In genomic region chr6:158050955-158051354, GRCh38 we compare ENCODE assay signal across 21 cellular contexts.
DNase-seq lines count a peak whose midpoint lies in the region; ATAC-seq, FAIRE-seq and TF ChIP-seq lines count a peak whose summit lies in the region.
"Had no signal": no experiment of that assay in that cellular context is flagged by ENCODE, and none has a peak within 500 bp of the region (broad histone marks: within the 10 kb centered on the region; RNA-seq: fewer than 3 reads in every experiment).

No MANE protein-coding gene starts in this region.

- no peaks in the 10 kb centered on the region for H4K20me1 ChIP-seq in keratinocyte (ENCODE audit: control insufficient read depth, extremely low read depth, insufficient read depth, low read length)

- no peak overlapping the region for H2AFZ ChIP-seq in keratinocyte (ENCODE audit: control insufficient read depth, low read length)
- H2AFZ ChIP-seq: hepatocyte, PC-9 had no signal

- H3K9ac ChIP-seq in keratinocyte (ENCODE audit: control insufficient read depth, extremely low read depth, insufficient read depth, low read length) = no peak overlapping the region
- H3K9ac ChIP-seq: BLaER1 treated with 17β-estradiol and CSF1 and Interleukin-3, amounts not matched to agents 10 nM and 100 nM had no signal

- H3K4me3 Mint-ChIP-seq in WTC11 = no peak overlapping the region
- H3K4me3 Mint-ChIP-seq: activated CD8-positive, alpha-beta T cell treated with anti-CD3 and anti-CD28 coated beads, Interleukin-2, amount 10 ng/mL, durations not matched to agents 7 days and 5 days had no signal

- DNase-seq in AG09309 (ENCODE audit: low read depth) (peak; percentile 72), GM03348 (ENCODE audit: low spot score) (peak; percentile 78), WTC11 (ENCODE audit: low spot score) (no peak), keratinocyte (ENCODE audit: low read depth, low spot score) (no peak), NCI-H226 (no peak), left colon (no peak), HEK293T (ENCODE audit: extremely low spot score) (no peak)
- DNase-seq in stimulated activated CD4-positive, alpha-beta T cell treated with anti-CD3 and anti-CD28 coated beads, Interleukin-2, amount 100 ng/mL, for 24 hours = no peak
- DNase-seq: activated CD8-positive, alpha-beta T cell treated with anti-CD3 and anti-CD28 coated beads, Interleukin-2, amount 10 ng/mL, durations not matched to agents 7 days and 5 days; DMS153; NCI-H1694; NCI-H526 treated with DMSO at 0.1 percent for 48 hours; PC-9; SW 1271 had no signal

- peaks cover 13% of the 10 kb centered on the region for H3K4me1 ChIP-seq in keratinocyte (ENCODE audit: control insufficient read depth, extremely low read depth, insufficient read depth, low read length)

- intact Hi-C loops in left colon (cut with DNase I, micrococcal nuclease) = no loop called here

- CTCF ChIA-PET in WTC11 (lab: Charles Lee) (no interaction called here), HEK293T (lab: Yijun Ruan, JAX) (no interaction called here)

- no peaks in the 10 kb centered on the region for H3K36me3 ChIP-seq in keratinocyte (ENCODE audit: control insufficient read depth in 2 of 2, extremely low read depth in 1 of 2, insufficient read depth in 2 of 2, low read length in 2 of 2)
- H3K36me3 ChIP-seq: thoracic aorta had no signal

- ATAC-seq in WTC11 = no peak
- no peak for ATAC-seq in left colon
- ATAC-seq: activated CD8-positive, alpha-beta T cell treated with anti-CD3 and anti-CD28 coated beads, Interleukin-2, amount 10 ng/mL, durations not matched to agents 7 days and 5 days; sciatic nerve had no signal

- TF ChIP-seq CTCF in AG09309 (IDR thresholded peaks at IDR 0.05; ENCODE audit: control insufficient read depth, insufficient read depth, low read depth, low read length, missing control alignments) (no peak), WTC11 (IDR thresholded peaks at IDR 0.05) (no peak), keratinocyte (optimal IDR thresholded peaks at IDR 0.05 in 1 of 3, IDR thresholded peaks at IDR 0.05 in 1 of 3, conservative IDR thresholded peaks at IDR 0.05 in 1 of 3; ENCODE audit: extremely low read depth in 1 of 3, insufficient read depth in 2 of 3, low read length in 3 of 3) (no peak)

- no peak overlapping the region for H3K4me2 ChIP-seq in keratinocyte (ENCODE audit: control insufficient read depth, extremely low read depth, insufficient read depth, low read depth, low read length)
- H3K4me2 ChIP-seq: hepatocyte, PC-9 had no signal

- POLR2A ChIA-PET in WTC11 (lab: Charles Lee) = no interaction called here
- POLR2A ChIA-PET in HEK293T (lab: Yijun Ruan, JAX) = no interaction called here

- no peaks in the 10 kb centered on the region for H3K9me1 ChIP-seq in keratinocyte (ENCODE audit: control insufficient read depth, extremely low read depth, insufficient read depth, low read length)

- no peaks in the 10 kb centered on the region for H3K79me2 ChIP-seq in keratinocyte (ENCODE audit: control insufficient read depth, insufficient read depth, low read length)
- H3K79me2 ChIP-seq: hepatocyte had no signal

- H3K27ac ChIP-seq in keratinocyte (ENCODE audit: control insufficient read depth, insufficient read depth, low read length) = no peak overlapping the region
- H3K27ac ChIP-seq: BLaER1 treated with 17β-estradiol and CSF1 and Interleukin-3, amounts not matched to agents 10 nM and 100 nM; coronary artery; hepatocyte; PC-9; thoracic aorta; VCaP had no signal

- dilution Hi-C loops in keratinocyte (cut with MboI; ENCODE audit: extremely low pct_ligation_motif_present, low sequenced_read_pairs) = no loop called here

- H3K27me3 ChIP-seq in keratinocyte (ENCODE audit: control insufficient read depth, extremely low read depth, insufficient read depth, low read length) = no peaks in the 10 kb centered on the region
- H3K27me3 ChIP-seq: hepatocyte had no signal

- H3K27me3 Mint-ChIP-seq in WTC11 (ENCODE audit: low read depth) = no peaks in the 10 kb centered on the region

- 0 out of 2 replicates have a peak overlapping the region, but pooled peaks have one; percentile 43 for H3K27ac Mint-ChIP-seq in WTC11
- H3K27ac Mint-ChIP-seq: activated CD8-positive, alpha-beta T cell treated with anti-CD3 and anti-CD28 coated beads, Interleukin-2, amount 10 ng/mL, durations not matched to agents 7 days and 5 days had no signal

- no peaks in the 10 kb centered on the region for H3K9me3 Mint-ChIP-seq in WTC11

- no peak overlapping the region for H3K4me3 ChIP-seq in AG09309 (ENCODE audit: control insufficient read depth, low read depth, low read length)
- no peak overlapping the region for H3K4me3 ChIP-seq in keratinocyte (ENCODE audit: control insufficient read depth in 2 of 3, extremely low read depth in 1 of 3, insufficient read depth in 2 of 3, low read depth in 1 of 3, low read length in 3 of 3)
- H3K4me3 ChIP-seq: BLaER1 treated with 17β-estradiol and CSF1 and Interleukin-3, amounts not matched to agents 10 nM and 100 nM; coronary artery; hepatocyte; PC-9; thoracic aorta had no signal

- peaks cover 8% of the 10 kb centered on the region for H3K4me1 Mint-ChIP-seq in WTC11

- peak; percentile 64 for FAIRE-seq in keratinocyte (lab: Jason Lieb, UNC)
- FAIRE-seq: GM19239 had no signal

- H3K9me3 ChIP-seq in keratinocyte (ENCODE audit: control insufficient read depth, low read depth, low read length) = peaks cover 8% of the 10 kb centered on the region
- H3K9me3 ChIP-seq: BLaER1 treated with 17β-estradiol and CSF1 and Interleukin-3, amounts not matched to agents 10 nM and 100 nM; thoracic aorta had no signal

- H3K36me3 Mint-ChIP-seq in WTC11 = no peaks in the 10 kb centered on the region; the same call in 1 of the 2 replicates

TF ChIP-seq in WTC11, 78 proteins besides CTCF, POLR2A, EP300 and RAD21:
- no peak for TF ChIP-seq TEAD1 (CRISPR knock-in tag; IDR thresholded peaks at IDR 0.05)
- TF ChIP-seq, protein P1, sequence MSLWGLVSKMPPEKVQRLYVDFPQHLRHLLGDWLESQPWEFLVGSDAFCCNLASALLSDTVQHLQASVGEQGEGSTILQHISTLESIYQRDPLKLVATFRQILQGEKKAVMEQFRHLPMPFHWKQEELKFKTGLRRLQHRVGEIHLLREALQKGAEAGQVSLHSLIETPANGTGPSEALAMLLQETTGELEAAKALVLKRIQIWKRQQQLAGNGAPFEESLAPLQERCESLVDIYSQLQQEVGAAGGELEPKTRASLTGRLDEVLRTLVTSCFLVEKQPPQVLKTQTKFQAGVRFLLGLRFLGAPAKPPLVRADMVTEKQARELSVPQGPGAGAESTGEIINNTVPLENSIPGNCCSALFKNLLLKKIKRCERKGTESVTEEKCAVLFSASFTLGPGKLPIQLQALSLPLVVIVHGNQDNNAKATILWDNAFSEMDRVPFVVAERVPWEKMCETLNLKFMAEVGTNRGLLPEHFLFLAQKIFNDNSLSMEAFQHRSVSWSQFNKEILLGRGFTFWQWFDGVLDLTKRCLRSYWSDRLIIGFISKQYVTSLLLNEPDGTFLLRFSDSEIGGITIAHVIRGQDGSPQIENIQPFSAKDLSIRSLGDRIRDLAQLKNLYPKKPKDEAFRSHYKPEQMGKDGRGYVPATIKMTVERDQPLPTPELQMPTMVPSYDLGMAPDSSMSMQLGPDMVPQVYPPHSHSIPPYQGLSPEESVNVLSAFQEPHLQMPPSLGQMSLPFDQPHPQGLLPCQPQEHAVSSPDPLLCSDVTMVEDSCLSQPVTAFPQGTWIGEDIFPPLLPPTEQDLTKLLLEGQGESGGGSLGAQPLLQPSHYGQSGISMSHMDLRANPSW (CRISPR knock-in tag; conservative IDR thresholded peaks at IDR 0.05; ENCODE audit: low read depth) = no peak
- TF ChIP-seq, protein P2, sequence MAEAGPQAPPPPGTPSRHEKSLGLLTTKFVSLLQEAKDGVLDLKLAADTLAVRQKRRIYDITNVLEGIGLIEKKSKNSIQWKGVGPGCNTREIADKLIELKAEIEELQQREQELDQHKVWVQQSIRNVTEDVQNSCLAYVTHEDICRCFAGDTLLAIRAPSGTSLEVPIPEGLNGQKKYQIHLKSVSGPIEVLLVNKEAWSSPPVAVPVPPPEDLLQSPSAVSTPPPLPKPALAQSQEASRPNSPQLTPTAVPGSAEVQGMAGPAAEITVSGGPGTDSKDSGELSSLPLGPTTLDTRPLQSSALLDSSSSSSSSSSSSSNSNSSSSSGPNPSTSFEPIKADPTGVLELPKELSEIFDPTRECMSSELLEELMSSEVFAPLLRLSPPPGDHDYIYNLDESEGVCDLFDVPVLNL (CRISPR knock-in tag; IDR thresholded peaks at IDR 0.05; ENCODE audit: borderline replicate concordance, low read depth) = no peak

TF ChIP-seq in HEK293T, 16 proteins besides CTCF, POLR2A, EP300 and RAD21:
- TF ChIP-seq ZNF384 (IDR thresholded peaks at IDR 0.05) (no peak), CTBP1 (IDR thresholded peaks at IDR 0.05; ENCODE audit: borderline replicate concordance) (no peak), BHLHE40 (IDR thresholded peaks at IDR 0.05; ENCODE audit: borderline replicate concordance) (no peak), ELF4 (IDR thresholded peaks at IDR 0.05) (no peak), NFRKB (IDR thresholded peaks at IDR 0.05) (no peak)
TF ChIP-seq in HEK293T: peak in this region for 0.

Comparison
In these comparisons a context has a peak if more than half of its experiments do, and no peak if none do; other contexts are left out.
1. DNase-seq: peak in AG09309 (single experiment) and GM03348 (single experiment); none in WTC11 (single experiment), keratinocyte (single experiment), NCI-H226 (single experiment), stimulated activated CD4-positive, alpha-beta T cell treated with anti-CD3 and anti-CD28 coated beads, Interleukin-2, amount 100 ng/mL, for 24 hours (0 of 2), left colon (0 of 2) and HEK293T (single experiment).